ENCODE assay signal across 10 cellular contexts in the genomic region with DNA sequence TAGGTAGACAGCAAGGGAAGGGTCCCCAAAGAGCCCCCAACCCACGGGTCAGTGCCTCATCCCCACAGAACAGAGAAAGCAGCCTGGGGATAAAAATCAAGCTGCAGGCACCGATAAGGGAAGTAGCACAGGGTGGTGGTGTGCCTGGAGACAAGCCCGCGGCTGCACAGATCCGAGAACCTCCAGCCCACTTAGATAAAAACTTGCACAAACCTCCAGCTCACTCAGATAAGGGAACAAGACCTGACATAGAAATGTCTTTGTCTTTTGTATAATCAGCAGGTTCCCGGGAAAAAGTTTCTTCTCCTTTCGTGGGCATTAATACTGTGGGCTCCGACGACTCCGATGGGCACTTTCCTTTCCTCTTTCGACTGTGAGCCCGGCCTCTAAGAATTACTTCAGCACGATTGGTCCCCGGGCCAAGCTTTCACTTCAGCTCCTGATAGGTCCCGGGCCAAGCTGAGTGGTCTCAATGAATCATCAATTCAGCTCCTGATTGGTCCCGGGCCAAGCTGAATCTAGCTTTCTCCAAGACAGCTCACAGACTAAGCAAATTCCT. TPM values are rescaled to one million over a fixed set of nuclear protein-coding genes. Genes with fewer than 3 reads are reported as not detected.
DNase-seq lines count a peak whose midpoint lies in the region; ATAC-seq and TF ChIP-seq lines count a peak whose summit lies in the region.
"Had no signal": no experiment of that assay in that cellular context is flagged by ENCODE, and none has a peak within 500 bp of the region (broad histone marks: within the 10 kb centered on the region; RNA-seq: fewer than 3 reads in every experiment).

No MANE protein-coding gene starts in this region.

- ATAC-seq in HG03378 (IDR thresholded peaks at IDR 0.05; ENCODE audit: unreplicated experiment) (peak; percentile 72), lung (ENCODE audit: insufficient read depth, low FRiP score) (no peak), psoas muscle (no peak)

- H3K27me3 ChIP-seq in lung (ENCODE audit: control insufficient read depth, insufficient read depth) (no peaks in the 10 kb centered on the region), psoas muscle (ENCODE audit: insufficient read depth in 3 of 3, low read length in 2 of 3) (no peaks in the 10 kb centered on the region)

- H3K4me3 ChIP-seq in lung (no peak overlapping the region), psoas muscle (no peak overlapping the region)

- 21 to 51% methylated on average over 16 of the region's 16 CpGs for WGBS in lung, 2 donors
- WGBS in psoas muscle, 3 donors = 63 to 83% (median 74%) methylated on average over 15 to 16 of the region's 16 CpGs

- H3K36me3 ChIP-seq in lung (ENCODE audit: control insufficient read depth in 2 of 2, insufficient read depth in 2 of 2, low read length in 2 of 2) (peaks cover 4 to 14% of the 10 kb centered on the region in 2 donors), psoas muscle (ENCODE audit: insufficient read depth in 1 of 2, low read depth in 1 of 2) (peaks cover 0 to 29% of the 10 kb centered on the region in 2 donors)

- H3K4me1 ChIP-seq in lung (ENCODE audit: control insufficient read depth in 2 of 2, insufficient read depth in 2 of 2, low read length in 2 of 2) (peaks cover 0 to 2% of the 10 kb centered on the region in 2 donors), psoas muscle (no peaks in the 10 kb centered on the region)

- DNase-seq in ELF-1 (ENCODE audit: low read depth, low spot score) = peak; percentile 60
- peak; percentile 9 for DNase-seq in activated T-helper 9 cell treated with anti-CD3 and anti-CD28 coated beads, Interleukin-2, amount 50 U/mL, for 16 hours (ENCODE audit: low read depth)
- DNase-seq in lung (ENCODE audit: low spot score) = peak; percentile 31
- DNase-seq in KG1 (lab: John Stamatoyannopoulos, UW) = no peak
- no peak for DNase-seq in NCI-H345 treated with DMSO at 0.1 percent for 48 hours (lab: John Stamatoyannopoulos, UW; ENCODE audit: unreplicated experiment)
- DNase-seq in D341Med (ENCODE audit: low spot score) = no peak
- no peak for DNase-seq in psoas muscle
- DNase-seq: mesenchymal stem cell had no signal

- no peak overlapping the region for H3K27ac ChIP-seq in lung (ENCODE audit: low read depth in 1 of 2, low read length in 1 of 2)
- H3K27ac ChIP-seq in psoas muscle = no peak overlapping the region
- H3K27ac ChIP-seq: KMS-11 had no signal

- TF ChIP-seq CTCF in lung (IDR thresholded peaks at IDR 0.05; ENCODE audit: control extremely low read depth, extremely low read depth) (no peak), psoas muscle (IDR thresholded peaks at IDR 0.05) (no peak)

- intact Hi-C loops in psoas muscle (cut with DNase I) = loop anchor here in 1 of 2 donors (5.0 kb wide), 1 partner anchor 203 kb away; no protein-coding TSS in a partner anchor

- H3K9me3 ChIP-seq in lung (ENCODE audit: control insufficient read depth in 2 of 2, insufficient read depth in 1 of 2, low read length in 1 of 2) (no peaks in the 10 kb centered on the region), psoas muscle (no peaks in the 10 kb centered on the region)

RNA-seq across cellular contexts. Expression of gene PRDX4, which starts 32.4 kb away (rescaled TPM):
- total RNA-seq in lung (100 to 1,000 TPM in 1 of 2 donors, 10 to 100 TPM in 1; 52.4 to 109 TPM), psoas muscle (10 to 100 TPM; 15.4 to 31.8 (median 23.9) TPM)
- polyA plus RNA-seq in lung (100 to 1,000 TPM in 1 of 2 donors, 10 to 100 TPM in 1; 57.6 to 160 TPM), psoas muscle (100 to 1,000 TPM in 1 of 3 donors, 10 to 100 TPM in 2; 33.0 to 103 (median 36.6) TPM)

RNA-seq across cellular contexts. Expression of gene ACOT9, which starts 43.4 kb away (rescaled TPM):
- total RNA-seq in lung (10 to 100 TPM; 30.5 to 46.7 TPM), psoas muscle (10 to 100 TPM; 21.7 to 58.9 (median 44.5) TPM)
- polyA plus RNA-seq in lung (10 to 100 TPM; 44.0 to 46.2 TPM), psoas muscle (10 to 100 TPM; 22.0 to 35.4 (median 23.5) TPM)

Comparison
In these comparisons a context has a peak if more than half of its experiments do, and no peak if none do; other contexts are left out.
1. DNase-seq: peak in ELF-1 (single experiment), activated T-helper 9 cell treated with anti-CD3 and anti-CD28 coated beads, Interleukin-2, amount 50 U/mL, for 16 hours (single experiment) and lung (single experiment); none in KG1 (single experiment), NCI-H345 treated with DMSO at 0.1 percent for 48 hours (single experiment), D341Med (single experiment) and psoas muscle (0 of 2).